Comparison of ENCODE assay signal across 8 cellular contexts in the genomic region with DNA sequence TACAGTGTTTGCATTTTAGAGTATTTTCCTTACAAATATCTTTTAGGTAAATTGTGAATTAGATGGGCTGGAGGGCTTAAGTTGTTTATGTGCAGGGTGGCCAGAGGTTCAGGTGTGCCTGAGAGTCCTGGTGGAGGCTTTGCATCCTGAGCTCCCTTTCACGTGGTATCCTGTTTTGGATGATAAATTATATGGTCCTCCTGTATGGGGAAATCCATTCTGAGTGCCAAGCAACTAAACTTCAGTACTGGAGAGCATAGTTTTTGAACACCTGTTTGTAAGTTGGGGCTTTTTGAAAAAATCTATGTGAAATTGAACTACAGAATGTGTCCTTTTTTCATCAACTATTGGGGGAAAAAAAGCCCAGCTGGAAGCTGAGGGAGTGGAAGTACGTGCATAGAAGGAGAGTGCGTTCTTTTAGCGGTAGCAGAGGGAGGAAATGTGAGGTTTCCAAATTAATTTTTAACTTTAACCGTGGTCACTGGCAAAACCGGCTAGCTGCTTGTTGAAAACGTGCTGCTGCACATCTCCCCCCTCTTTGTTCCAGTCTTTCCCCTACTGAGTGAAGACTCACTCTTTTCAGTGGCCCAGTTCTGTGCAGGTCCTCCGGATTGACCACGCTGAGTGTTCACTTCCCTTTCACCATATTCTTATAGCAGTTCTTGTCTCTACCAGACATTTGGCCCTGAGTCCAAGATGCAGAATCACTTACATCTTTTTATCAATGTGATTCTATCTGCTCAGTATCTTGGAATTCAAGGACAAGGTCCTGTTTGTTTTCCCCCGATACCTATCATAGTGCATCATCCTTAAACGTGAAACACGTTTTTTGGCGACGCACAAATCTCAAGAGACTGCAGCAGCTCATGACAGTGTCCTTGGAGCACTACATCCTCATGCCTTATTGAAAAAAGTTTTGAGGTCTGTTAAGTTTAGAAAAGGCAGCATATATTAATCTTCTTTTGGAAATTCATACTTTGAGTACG. TPM values are rescaled to one million over a fixed set of nuclear protein-coding genes. Genes with fewer than 3 reads are reported as not detected.
A peak's percentile ranks its signal among the peaks of the same experiment; 100 is the strongest.
DNase-seq lines count a peak whose midpoint lies in the region; ATAC-seq and TF ChIP-seq lines count a peak whose summit lies in the region.
"Had no signal": no experiment of that assay in that cellular context is flagged by ENCODE, and none has a peak within 500 bp of the region (broad histone marks: within the 10 kb centered on the region; RNA-seq: fewer than 3 reads in every experiment).

No MANE protein-coding gene starts in this region.

- TF ChIP-seq CTCF in nephron progenitor cell (IDR thresholded peaks at IDR 0.05) = no peak

- peak overlapping the region; percentile 65 for H3K27ac Mint-ChIP-seq in activated CD4-positive, alpha-beta memory T cell treated with anti-CD3 and anti-CD28 coated beads, Interleukin-2, amount 10 ng/mL, durations not matched to agents 7 days and 5 days
- H3K27ac Mint-ChIP-seq in nephron progenitor cell = peak overlapping the region; percentile 51

- no peak overlapping the region for H3K4me3 Mint-ChIP-seq in activated CD4-positive, alpha-beta memory T cell treated with anti-CD3 and anti-CD28 coated beads, Interleukin-2, amount 10 ng/mL, durations not matched to agents 7 days and 5 days
- H3K4me3 Mint-ChIP-seq in nephron progenitor cell = no peak overlapping the region

- CTCF ChIA-PET in activated CD4-positive, alpha-beta memory T cell treated with anti-CD3 and anti-CD28 coated beads, Interleukin-2, amount 10 ng/mL, durations not matched to agents 7 days and 5 days (lab: Charles Lee) = interaction anchor here (0.9 kb wide), 1 partner anchor 14 kb away, joined by 3 read pairs; no protein-coding TSS in a partner anchor

- no peak for DNase-seq in activated CD4-positive, alpha-beta memory T cell treated with anti-CD3 and anti-CD28 coated beads, Interleukin-2, amount 10 ng/mL, durations not matched to agents 7 days and 5 days
- no peak for DNase-seq in nephron progenitor cell
- no peak for DNase-seq in SHP77 treated with DMSO at 0.1 percent for 48 hours (lab: John Stamatoyannopoulos, UW)
- DNase-seq in NCI-H2196 treated with DMSO at 0.1 percent for 48 hours (lab: John Stamatoyannopoulos, UW; ENCODE audit: unreplicated experiment) = no peak
- no peak for DNase-seq in ecto neural progenitor cell (ENCODE audit: low spot score)
- DNase-seq: Peyer's patch had no signal

- H3K27me3 Mint-ChIP-seq in activated CD4-positive, alpha-beta memory T cell treated with anti-CD3 and anti-CD28 coated beads, Interleukin-2, amount 10 ng/mL, durations not matched to agents 7 days and 5 days = no peaks in the 10 kb centered on the region
- no peaks in the 10 kb centered on the region for H3K27me3 Mint-ChIP-seq in nephron progenitor cell (ENCODE audit: low read depth, poor library complexity)

- H3K9me3 Mint-ChIP-seq in activated CD4-positive, alpha-beta memory T cell treated with anti-CD3 and anti-CD28 coated beads, Interleukin-2, amount 10 ng/mL, durations not matched to agents 7 days and 5 days = no peaks in the 10 kb centered on the region
- no peaks in the 10 kb centered on the region for H3K9me3 Mint-ChIP-seq in nephron progenitor cell

- H3K4me1 Mint-ChIP-seq in activated CD4-positive, alpha-beta memory T cell treated with anti-CD3 and anti-CD28 coated beads, Interleukin-2, amount 10 ng/mL, durations not matched to agents 7 days and 5 days = peaks cover 64% of the 10 kb centered on the region
- H3K4me1 Mint-ChIP-seq in nephron progenitor cell = no peaks in the 10 kb centered on the region

- H3K36me3 Mint-ChIP-seq in activated CD4-positive, alpha-beta memory T cell treated with anti-CD3 and anti-CD28 coated beads, Interleukin-2, amount 10 ng/mL, durations not matched to agents 7 days and 5 days (ENCODE audit: low read depth) = peaks cover 87% of the 10 kb centered on the region
- H3K36me3 Mint-ChIP-seq in nephron progenitor cell (ENCODE audit: low read depth) = peaks cover 73% of the 10 kb centered on the region

- ATAC-seq in GM18909 (IDR thresholded peaks at IDR 0.05; ENCODE audit: poor library complexity, unreplicated experiment) (peak; percentile 68), HG02610 (IDR thresholded peaks at IDR 0.05; ENCODE audit: unreplicated experiment) (peak; percentile 43)

- POLR2A ChIA-PET in activated CD4-positive, alpha-beta memory T cell treated with anti-CD3 and anti-CD28 coated beads, Interleukin-2, amount 10 ng/mL, durations not matched to agents 7 days and 5 days (lab: Charles Lee) = interaction anchor here (0.7 to 6.2 kb wide), 4 partner anchors 15 to 196 kb away, joined by 3 to 42 read pairs (median 3); a partner anchor contains a TSS

RNA-seq across cellular contexts. Expression of a gene that starts 15.3 kb away (rescaled TPM):
- 10 to 100 TPM; 60.3 to 65.9 TPM for total RNA-seq in activated CD4-positive, alpha-beta memory T cell treated with anti-CD3 and anti-CD28 coated beads, Interleukin-2, amount 10 ng/mL, durations not matched to agents 7 days and 5 days

RNA-seq across cellular contexts. Expression of a gene that starts 40.5 kb away (rescaled TPM):
- 100 to 1,000 TPM; 115 to 116 TPM for total RNA-seq in activated CD4-positive, alpha-beta memory T cell treated with anti-CD3 and anti-CD28 coated beads, Interleukin-2, amount 10 ng/mL, durations not matched to agents 7 days and 5 days
